ENCODE assay signal across 25 cellular contexts in the genomic region with DNA sequence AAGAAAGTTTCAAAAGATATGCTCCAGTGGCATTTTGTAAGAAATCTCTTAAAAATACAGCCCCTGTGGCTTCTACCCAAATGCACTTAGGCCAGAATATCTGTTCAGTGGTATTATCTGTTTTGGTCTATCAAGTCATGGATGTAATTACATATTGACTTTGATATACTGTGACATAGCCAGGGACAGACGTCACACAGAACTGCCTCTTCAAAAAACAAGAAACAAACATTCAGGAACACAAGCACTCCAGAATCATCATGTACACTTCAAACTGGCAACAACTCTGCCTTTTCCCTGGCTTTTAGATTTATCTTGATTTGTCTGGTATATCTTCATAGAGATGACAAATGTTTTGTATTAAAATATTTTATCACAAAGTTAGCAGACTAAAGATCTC.
"Had no signal": no experiment of that assay in that cellular context is flagged by ENCODE, and none has a peak within 500 bp of the region (broad histone marks: within the 10 kb centered on the region; RNA-seq: fewer than 3 reads in every experiment).

No MANE protein-coding gene starts in this region.

- H3K4me1 Mint-ChIP-seq: immature natural killer cell; naive thymus-derived CD4-positive, alpha-beta T cell; stimulated activated effector memory CD8-positive, alpha-beta T cell treated with anti-CD3 and anti-CD28 coated beads, Interleukin-12 subunit alpha, Interleukin-12 subunit beta, amount 100 ng/mL, for 72 hours had no signal

- H3K27ac Mint-ChIP-seq: immature natural killer cell; mesothelial cell of epicardium; naive thymus-derived CD4-positive, alpha-beta T cell; natural killer cell treated with Interleukin-12 subunit alpha and Interleukin-12 subunit beta and Interleukin-15 and Interleukin-18, amount 100 ng/mL, for 72 hours; progenitor cell of endocrine pancreas; stimulated activated effector memory CD8-positive, alpha-beta T cell treated with anti-CD3 and anti-CD28 coated beads, Interleukin-12 subunit alpha, Interleukin-12 subunit beta, amount 100 ng/mL, for 72 hours; stimulated activated naive CD8-positive, alpha-beta T cell treated with anti-CD3 and anti-CD28 coated beads, Interleukin-15, Interleukin-2, amounts not matched to agents 100 ng/mL and 50 ng/mL, for 24 hours had no signal

- H3K27ac ChIP-seq: left ventricle myocardium inferior, ovary, sigmoid colon, spleen, suprapubic skin, thoracic aorta, tibial artery, upper lobe of right lung had no signal

- H3K36me3 Mint-ChIP-seq: immature natural killer cell; naive thymus-derived CD4-positive, alpha-beta T cell; natural killer cell treated with Interleukin-12 subunit alpha and Interleukin-12 subunit beta and Interleukin-15 and Interleukin-18, amount 100 ng/mL, for 72 hours; stimulated activated effector memory CD8-positive, alpha-beta T cell treated with anti-CD3 and anti-CD28 coated beads, Interleukin-12 subunit alpha, Interleukin-12 subunit beta, amount 100 ng/mL, for 72 hours had no signal

- H3K36me3 ChIP-seq: left ventricle myocardium inferior, ovary, sigmoid colon, spleen, suprapubic skin, upper lobe of right lung had no signal

- H3K9me3 ChIP-seq: left ventricle myocardium inferior, mucosa of descending colon, ovary, sigmoid colon, spleen, suprapubic skin, thoracic aorta, tibial artery, upper lobe of right lung had no signal

- H3K27me3 Mint-ChIP-seq: progenitor cell of endocrine pancreas had no signal

- H3K4me1 ChIP-seq: left ventricle myocardium inferior, sigmoid colon, spleen, suprapubic skin, upper lobe of right lung had no signal

- DNase-seq: hypothalamus; immature natural killer cell; kidney; left ventricle myocardium inferior; mesendoderm; mucosa of descending colon; naive thymus-derived CD4-positive, alpha-beta T cell; ovary; retina; right cardiac atrium; sigmoid colon; spleen; stimulated activated CD4-positive, alpha-beta T cell treated with anti-CD3 and anti-CD28 coated beads, Interleukin-4, amount 100 ng/mL, for 24 hours; stimulated activated naive CD4-positive, alpha-beta T cell; tibial artery; trophoblast cell; upper lobe of right lung had no signal

- ATAC-seq: naive thymus-derived CD4-positive, alpha-beta T cell; natural killer cell treated with Interleukin-12 subunit alpha and Interleukin-12 subunit beta and Interleukin-15 and Interleukin-18, amount 100 ng/mL, for 72 hours; right cardiac atrium; stimulated activated effector memory CD8-positive, alpha-beta T cell treated with anti-CD3 and anti-CD28 coated beads, Interleukin-12 subunit alpha, Interleukin-12 subunit beta, amount 100 ng/mL, for 72 hours; upper lobe of right lung had no signal

- H3K9me3 Mint-ChIP-seq: naive thymus-derived CD4-positive, alpha-beta T cell; natural killer cell treated with Interleukin-12 subunit alpha and Interleukin-12 subunit beta and Interleukin-15 and Interleukin-18, amount 100 ng/mL, for 72 hours; stimulated activated effector memory CD8-positive, alpha-beta T cell treated with anti-CD3 and anti-CD28 coated beads, Interleukin-12 subunit alpha, Interleukin-12 subunit beta, amount 100 ng/mL, for 72 hours; stimulated activated naive CD8-positive, alpha-beta T cell treated with anti-CD3 and anti-CD28 coated beads, Interleukin-15, Interleukin-2, amounts not matched to agents 100 ng/mL and 50 ng/mL, for 24 hours had no signal

- H3K27me3 ChIP-seq: ovary, sigmoid colon, spleen, suprapubic skin, tibial artery, upper lobe of right lung had no signal

- H3K4me3 Mint-ChIP-seq: immature natural killer cell; mesothelial cell of epicardium; naive thymus-derived CD4-positive, alpha-beta T cell; natural killer cell treated with Interleukin-12 subunit alpha and Interleukin-12 subunit beta and Interleukin-15 and Interleukin-18, amount 100 ng/mL, for 72 hours; stimulated activated effector memory CD8-positive, alpha-beta T cell treated with anti-CD3 and anti-CD28 coated beads, Interleukin-12 subunit alpha, Interleukin-12 subunit beta, amount 100 ng/mL, for 72 hours; stimulated activated naive CD8-positive, alpha-beta T cell treated with anti-CD3 and anti-CD28 coated beads, Interleukin-15, Interleukin-2, amounts not matched to agents 100 ng/mL and 50 ng/mL, for 24 hours had no signal

- H3K4me3 ChIP-seq: left ventricle myocardium inferior, lung, mucosa of descending colon, ovary, sigmoid colon, spleen, suprapubic skin, thoracic aorta, tibial artery, upper lobe of right lung had no signal
